1 cellular context compared by ENCODE assay signal in the genomic region with DNA sequence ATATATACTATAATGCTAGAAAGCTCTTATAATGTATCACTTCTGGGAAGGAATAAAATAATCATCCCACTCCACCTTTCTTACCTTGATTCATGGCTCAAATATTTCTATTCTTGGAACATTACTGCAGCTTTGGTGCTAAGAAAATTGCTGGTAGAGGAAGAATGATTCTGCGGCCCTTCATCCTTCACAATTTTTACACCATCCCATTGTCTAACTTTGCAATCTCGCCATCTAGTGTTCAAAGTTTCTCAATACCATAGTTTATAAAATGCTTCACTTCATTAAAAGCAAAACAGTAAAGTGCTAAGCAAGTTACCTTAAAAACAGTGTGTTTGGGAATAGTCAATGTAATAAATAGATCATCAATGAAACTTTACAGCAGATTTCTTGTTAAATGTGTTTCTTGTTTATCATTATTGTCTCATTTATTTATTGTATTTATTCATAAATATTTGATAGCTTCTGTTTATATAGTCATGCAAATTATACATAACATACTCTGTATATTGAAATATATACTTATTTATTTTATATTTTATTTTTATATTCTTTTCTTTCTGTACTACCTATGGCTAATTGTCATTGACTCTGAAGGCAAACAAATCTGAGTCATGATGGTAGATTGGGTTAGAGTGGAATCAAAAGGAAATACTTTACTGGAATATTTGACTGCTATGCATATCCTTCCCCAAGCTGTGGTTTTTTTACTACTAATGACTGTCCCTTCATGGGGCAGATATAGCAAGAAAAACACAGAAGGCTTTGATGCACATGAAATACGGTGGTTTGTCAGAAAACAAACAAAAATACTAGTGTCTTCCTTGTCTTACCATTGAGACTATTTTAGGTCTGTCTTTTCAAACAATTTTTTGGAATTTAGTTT.
TF ChIP-seq lines count a peak whose summit lies in the region.

No MANE protein-coding gene starts in this region.

TF ChIP-seq in HCT116, 20 proteins besides CTCF, POLR2A, EP300 and RAD21 (continued from another document):
- TF ChIP-seq, protein P1, sequence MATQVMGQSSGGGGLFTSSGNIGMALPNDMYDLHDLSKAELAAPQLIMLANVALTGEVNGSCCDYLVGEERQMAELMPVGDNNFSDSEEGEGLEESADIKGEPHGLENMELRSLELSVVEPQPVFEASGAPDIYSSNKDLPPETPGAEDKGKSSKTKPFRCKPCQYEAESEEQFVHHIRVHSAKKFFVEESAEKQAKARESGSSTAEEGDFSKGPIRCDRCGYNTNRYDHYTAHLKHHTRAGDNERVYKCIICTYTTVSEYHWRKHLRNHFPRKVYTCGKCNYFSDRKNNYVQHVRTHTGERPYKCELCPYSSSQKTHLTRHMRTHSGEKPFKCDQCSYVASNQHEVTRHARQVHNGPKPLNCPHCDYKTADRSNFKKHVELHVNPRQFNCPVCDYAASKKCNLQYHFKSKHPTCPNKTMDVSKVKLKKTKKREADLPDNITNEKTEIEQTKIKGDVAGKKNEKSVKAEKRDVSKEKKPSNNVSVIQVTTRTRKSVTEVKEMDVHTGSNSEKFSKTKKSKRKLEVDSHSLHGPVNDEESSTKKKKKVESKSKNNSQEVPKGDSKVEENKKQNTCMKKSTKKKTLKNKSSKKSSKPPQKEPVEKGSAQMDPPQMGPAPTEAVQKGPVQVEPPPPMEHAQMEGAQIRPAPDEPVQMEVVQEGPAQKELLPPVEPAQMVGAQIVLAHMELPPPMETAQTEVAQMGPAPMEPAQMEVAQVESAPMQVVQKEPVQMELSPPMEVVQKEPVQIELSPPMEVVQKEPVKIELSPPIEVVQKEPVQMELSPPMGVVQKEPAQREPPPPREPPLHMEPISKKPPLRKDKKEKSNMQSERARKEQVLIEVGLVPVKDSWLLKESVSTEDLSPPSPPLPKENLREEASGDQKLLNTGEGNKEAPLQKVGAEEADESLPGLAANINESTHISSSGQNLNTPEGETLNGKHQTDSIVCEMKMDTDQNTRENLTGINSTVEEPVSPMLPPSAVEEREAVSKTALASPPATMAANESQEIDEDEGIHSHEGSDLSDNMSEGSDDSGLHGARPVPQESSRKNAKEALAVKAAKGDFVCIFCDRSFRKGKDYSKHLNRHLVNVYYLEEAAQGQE (IDR thresholded peaks at IDR 0.05; ENCODE audit: low read depth): no peak
- TF ChIP-seq SRF (IDR thresholded peaks at IDR 0.05; ENCODE audit: low read depth) (no peak), ZNF274 (IDR thresholded peaks at IDR 0.05; ENCODE audit: low read depth, low read length) (no peak), SP1 (IDR thresholded peaks at IDR 0.05; ENCODE audit: low read depth) (no peak), EZH2phosphoT487 (IDR thresholded peaks at IDR 0.05; ENCODE audit: borderline replicate concordance) (no peak), ZFX (IDR thresholded peaks at IDR 0.05) (no peak), JUND (IDR thresholded peaks at IDR 0.05) (no peak), POLR2AphosphoS5 (IDR thresholded peaks at IDR 0.05; ENCODE audit: low read depth, low read length) (no peak), ELF1 (IDR thresholded peaks at IDR 0.05; ENCODE audit: borderline replicate concordance, low read depth) (no peak), FOSL1 (IDR thresholded peaks at IDR 0.05; ENCODE audit: low read depth) (no peak), EGR1 (IDR thresholded peaks at IDR 0.05; ENCODE audit: low read depth) (no peak), YY1 (IDR thresholded peaks at IDR 0.05; ENCODE audit: extremely low read depth, insufficient replicate concordance, low read depth, low read length) (no peak)
- TF ChIP-seq, protein P2, sequence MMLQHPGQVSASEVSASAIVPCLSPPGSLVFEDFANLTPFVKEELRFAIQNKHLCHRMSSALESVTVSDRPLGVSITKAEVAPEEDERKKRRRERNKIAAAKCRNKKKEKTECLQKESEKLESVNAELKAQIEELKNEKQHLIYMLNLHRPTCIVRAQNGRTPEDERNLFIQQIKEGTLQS (IDR thresholded peaks at IDR 0.05): no peak
